ENCODE assay signal across 7 cellular contexts in genomic region chr10:93916257-93917063, GRCh38. TPM values are rescaled to one million over a fixed set of nuclear protein-coding genes. Genes with fewer than 3 reads are reported as not detected.
DNase-seq lines count a peak whose midpoint lies in the region; FAIRE-seq and TF ChIP-seq lines count a peak whose summit lies in the region.

No MANE protein-coding gene starts in this region.

- H2BK5ac ChIP-seq in H1 (ENCODE audit: low read depth, low read length), result no peak overlapping the region

- no peaks in the 10 kb centered on the region for H3K79me2 ChIP-seq in H1 (ENCODE audit: control insufficient read depth in 1 of 2, insufficient read depth in 2 of 2, low read length in 2 of 2)

- H3K36me3 Mint-ChIP-seq in neural crest cell (ENCODE audit: low read depth), result peaks cover 7% of the 10 kb centered on the region

- H2BK20ac ChIP-seq in H1 (ENCODE audit: low read length), result no peak overlapping the region

- peak overlapping the region in 1 of 4 experiments; percentile 3; a peak in 2 of 8 replicates for H3K4me3 ChIP-seq in H1 (ENCODE audit: extremely low read depth in 1 of 4, insufficient read depth in 2 of 4, low read depth in 3 of 4, low read length in 4 of 4)

- H3K27me3 Mint-ChIP-seq in neural crest cell (ENCODE audit: low read depth), result no peaks in the 10 kb centered on the region

- H2AK5ac ChIP-seq in H1 (ENCODE audit: low read depth, low read length), result no peak overlapping the region

- H3K9me3 ChIP-seq in H1 (ENCODE audit: insufficient read depth in 2 of 2, low read depth in 1 of 2, low read length in 1 of 2), result no peaks in the 10 kb centered on the region

- no peaks in the 10 kb centered on the region for H3K23me2 ChIP-seq in H1 (ENCODE audit: low read depth, low read length)

- H3K79me1 ChIP-seq in H1 (ENCODE audit: low read depth, low read length), result no peaks in the 10 kb centered on the region

- POLR2A ChIA-PET in H1 (lab: Charles Lee; ENCODE audit: partially characterized antibody), result interaction anchor here (0.5 to 1.4 kb wide), 4 partner anchors 22 to 427 kb away, joined by 3 to 4 read pairs (median 3); no protein-coding TSS in a partner anchor

- peak in 2 of 3 experiments; percentile 34 to 58; a peak in 2 of 4 replicates for TF ChIP-seq CTCF in H1 (IDR thresholded peaks at IDR 0.05; ENCODE audit: control extremely low read depth in 1 of 3, insufficient read depth in 1 of 3, low read depth in 1 of 3, low read length in 3 of 3)
- peak; percentile 73 for TF ChIP-seq CTCF in neural crest cell (conservative IDR thresholded peaks at IDR 0.05)

- no peak overlapping the region for H3K4ac ChIP-seq in H1 (replicated peaks; ENCODE audit: insufficient read length, low read depth, low read length)

- H2BK12ac ChIP-seq in H1 (ENCODE audit: low read depth, low read length), result no peak overlapping the region

- DNase-seq in GM18507 (ENCODE audit: extremely low spot score, insufficient read length, low read depth) (no peak), NCI-H446 treated with DMSO at 0.1 percent for 48 hours (lab: John Stamatoyannopoulos, UW) (peak; percentile 3), H1 (ENCODE audit: low read depth in 1 of 2, low spot score in 2 of 2) (no peak), neural crest cell (ENCODE audit: low read depth, low spot score) (no peak), GOT3 (lab: John Stamatoyannopoulos, UW) (no peak), mucosa of gallbladder (ENCODE audit: low spot score) (no peak)
- no peak for DNase-seq in activated naive CD4-positive, alpha-beta T cell (lab: John Stamatoyannopoulos, UW)

- FAIRE-seq in GM18507 (lab: Jason Lieb, UNC) (peak; percentile 75), H1 (lab: Jason Lieb, UNC) (peak; percentile 28)

- no peaks in the 10 kb centered on the region for H3K4me1 Mint-ChIP-seq in neural crest cell

- no peak overlapping the region for H4K8ac ChIP-seq in H1 (ENCODE audit: extremely low read depth, insufficient read depth, low read length)

- H3K56ac ChIP-seq in H1 (replicated peaks; ENCODE audit: insufficient read length, low read depth, low read length), result no peak overlapping the region

- H4K5ac ChIP-seq in H1 (ENCODE audit: insufficient read length, low read depth, low read length), result no peak overlapping the region

- H3K36me3 ChIP-seq in H1 (ENCODE audit: control insufficient read depth in 2 of 4, insufficient read depth in 4 of 4, low read length in 3 of 4), result no peaks in the 10 kb centered on the region

- no peak for TF ChIP-seq POLR2A in H1 (IDR thresholded peaks at IDR 0.05; ENCODE audit: control extremely low read depth in 1 of 2, low read depth in 2 of 2, low read length in 2 of 2)

- no peak overlapping the region for H2BK15ac ChIP-seq in H1 (ENCODE audit: low read length)

- no peak for TF ChIP-seq EP300 in H1 (IDR thresholded peaks at IDR 0.05; ENCODE audit: borderline replicate concordance in 1 of 2, low read depth in 2 of 2, low read length in 2 of 2)

- no peak overlapping the region for H3K14ac ChIP-seq in H1 (ENCODE audit: insufficient read length)

- H3K9me3 Mint-ChIP-seq in neural crest cell, result no peaks in the 10 kb centered on the region

- no peak overlapping the region for H4K91ac ChIP-seq in H1 (replicated peaks; ENCODE audit: insufficient read length, low read length)

- no peak overlapping the region for H3K27ac ChIP-seq in H1 (ENCODE audit: low read depth, low read length)

- H3K23ac ChIP-seq in H1 (ENCODE audit: insufficient read length), result no peak overlapping the region

- 74% methylated on average over 8 of the region's 8 CpGs; no CpG with 5 or more reads in 1 of the 2 experiments for WGBS in H1 (ENCODE audit: extremely low coverage in 1 of 2, insufficient coverage in 1 of 2, insufficient read length in 1 of 2, insufficient replicate concordance in 2 of 2, low coverage in 1 of 2, low lambda C conversion rate in 2 of 2, missing lambda C conversion rate in 1 of 2), 2 experiments

- H3K4me1 ChIP-seq in H1 (replicated peaks in 1 of 4; ENCODE audit: control insufficient read depth in 3 of 4, insufficient read depth in 4 of 4, low read length in 3 of 4), result peaks cover 0 to 2% (median 0%) of the 10 kb centered on the region in 4 experiments; a peak in 1 of 7 replicates

- 0 out of 2 replicates have a peak overlapping the region, but pooled peaks have one; percentile 29 for H2AFZ ChIP-seq in H1 (ENCODE audit: low read length)

- H4K20me1 ChIP-seq in H1 (replicated peaks in 1 of 2; ENCODE audit: control insufficient read depth in 1 of 2, insufficient read depth in 2 of 2, low read length in 2 of 2), result peaks cover 0 to 2% of the 10 kb centered on the region in 2 experiments

- no peak overlapping the region for H2BK120ac ChIP-seq in H1 (replicated peaks; ENCODE audit: low read depth, low read length)

- peak; percentile 56 to 62 for TF ChIP-seq RAD21 in H1 (IDR thresholded peaks at IDR 0.05 in 1 of 2, conservative IDR thresholded peaks at IDR 0.05 in 1 of 2; ENCODE audit: low read depth in 2 of 2, low read length in 2 of 2)

- H3K4me2 ChIP-seq in H1 (ENCODE audit: insufficient read depth in 1 of 2, low read depth in 2 of 2, low read length in 2 of 2), result peak overlapping the region; percentile 34 to 42; a peak in 3 of 4 replicates

- H3K27ac Mint-ChIP-seq in neural crest cell (ENCODE audit: unreplicated experiment), result no peak overlapping the region

- no peak overlapping the region for H3K4me3 Mint-ChIP-seq in neural crest cell

- no peak overlapping the region for H3K18ac ChIP-seq in H1 (ENCODE audit: extremely low read depth, low read length)

- no peaks in the 10 kb centered on the region for H3K27me3 ChIP-seq in H1 (replicated peaks in 1 of 4; ENCODE audit: control insufficient read depth in 3 of 4, extremely low read depth in 1 of 4, insufficient read depth in 3 of 4, low read length in 3 of 4)

- no peak overlapping the region for H3K9ac ChIP-seq in H1 (replicated peaks in 1 of 4; ENCODE audit: extremely low read depth in 1 of 4, low read depth in 3 of 4, low read length in 3 of 4)

- CTCF ChIA-PET in H1 (lab: Charles Lee; ENCODE audit: partially characterized antibody), result interaction anchor here (0.6 to 3.2 kb wide), 53 partner anchors 8 to 589 kb away, joined by 3 to 34 read pairs (median 4); no protein-coding TSS in a partner anchor

TF ChIP-seq in H1, 55 proteins besides CTCF, POLR2A, EP300 and RAD21:
- TF ChIP-seq CBX5 (IDR thresholded peaks at IDR 0.05; ENCODE audit: low read depth, low read length), result no peak
- TF ChIP-seq USF2 (IDR thresholded peaks at IDR 0.05; ENCODE audit: low read length), result no peak
- no peak for TF ChIP-seq SIRT6 (IDR thresholded peaks at IDR 0.05; ENCODE audit: low read length)
- no peak for TF ChIP-seq CTBP2 (IDR thresholded peaks at IDR 0.05; ENCODE audit: borderline replicate concordance, insufficient read depth, insufficient read length, low read length)
- no peak for TF ChIP-seq SUZ12 (IDR thresholded peaks at IDR 0.05; ENCODE audit: low read length)
- no peak for TF ChIP-seq PHF8 (conservative IDR thresholded peaks at IDR 0.05; ENCODE audit: low read depth, low read length)
- no peak for TF ChIP-seq POLR2AphosphoS5 (IDR thresholded peaks at IDR 0.05; ENCODE audit: low read depth, low read length)
- TF ChIP-seq RNF2 (IDR thresholded peaks at IDR 0.05; ENCODE audit: borderline replicate concordance, low read depth, low read length, missing control alignments, poor library complexity, severe bottlenecking), result no peak
- TF ChIP-seq NANOG (IDR thresholded peaks at IDR 0.05; ENCODE audit: insufficient read depth, low read depth, low read length, poor library complexity, severe bottlenecking), result no peak
- TF ChIP-seq KDM1A (IDR thresholded peaks at IDR 0.05; ENCODE audit: borderline replicate concordance, low read length), result no peak
- no peak for TF ChIP-seq CEBPB (IDR thresholded peaks at IDR 0.05; ENCODE audit: low read depth, low read length)
- no peak for TF ChIP-seq SP4 (IDR thresholded peaks at IDR 0.05; ENCODE audit: low read length)
- TF ChIP-seq CREB1 (IDR thresholded peaks at IDR 0.05), result no peak
- no peak for TF ChIP-seq TCF12 (IDR thresholded peaks at IDR 0.05; ENCODE audit: low read depth, low read length)
- no peak for TF ChIP-seq SIN3A (conservative IDR thresholded peaks at IDR 0.05 in 1 of 2, IDR thresholded peaks at IDR 0.05 in 1 of 2; ENCODE audit: low read depth in 1 of 2, low read length in 2 of 2)

RNA-seq across cellular contexts. Expression of gene SLC35G1, which starts 22.7 kb away (rescaled TPM):
- 6.2 and 6.9 TPM in 2 replicates for total RNA-seq in H1 (2021; fragmentation: NEBNext Ultra II Directional; extraction: Animal tissue kit (Norgen Biotek cat#: 25700))
- polyA plus RNA-seq in H1 (2011; rRNA removed), result 3.9 and 6.4 TPM in 2 replicates
- 5.4 TPM for polyA plus RNA-seq in H1 (2011; cell fraction: cytosol; rRNA removed)
- polyA plus RNA-seq in H1 (2011; cell fraction: nucleus; rRNA removed), result 6.0 TPM
- polyA plus RNA-seq in H1 (2012, experiment 1 of 2), result 3.2 to 4.8 TPM (median 4.3 TPM) in 4 replicates
- polyA plus RNA-seq in H1 (2012, experiment 2 of 2), result 0.72 TPM
- polyA plus RNA-seq in H1 (2013, experiment 1 of 2), result 6.5 TPM
- 6.5 TPM for polyA plus RNA-seq in H1 (2013, experiment 2 of 2)
- 8.5 and 11.0 TPM in 2 replicates for polyA minus RNA-seq in H1 (2011; rRNA and poly(A)+ RNA removed)
- 2.1 TPM for polyA minus RNA-seq in H1 (2011; cell fraction: cytosol; rRNA and poly(A)+ RNA removed)
- 15.0 TPM for polyA minus RNA-seq in H1 (2011; cell fraction: nucleus; rRNA and poly(A)+ RNA removed)
- total RNA-seq in neural crest cell (10.7 and 11.9 TPM in 2 replicates), mucosa of gallbladder (1.6 TPM)
